In the genomic region with DNA sequence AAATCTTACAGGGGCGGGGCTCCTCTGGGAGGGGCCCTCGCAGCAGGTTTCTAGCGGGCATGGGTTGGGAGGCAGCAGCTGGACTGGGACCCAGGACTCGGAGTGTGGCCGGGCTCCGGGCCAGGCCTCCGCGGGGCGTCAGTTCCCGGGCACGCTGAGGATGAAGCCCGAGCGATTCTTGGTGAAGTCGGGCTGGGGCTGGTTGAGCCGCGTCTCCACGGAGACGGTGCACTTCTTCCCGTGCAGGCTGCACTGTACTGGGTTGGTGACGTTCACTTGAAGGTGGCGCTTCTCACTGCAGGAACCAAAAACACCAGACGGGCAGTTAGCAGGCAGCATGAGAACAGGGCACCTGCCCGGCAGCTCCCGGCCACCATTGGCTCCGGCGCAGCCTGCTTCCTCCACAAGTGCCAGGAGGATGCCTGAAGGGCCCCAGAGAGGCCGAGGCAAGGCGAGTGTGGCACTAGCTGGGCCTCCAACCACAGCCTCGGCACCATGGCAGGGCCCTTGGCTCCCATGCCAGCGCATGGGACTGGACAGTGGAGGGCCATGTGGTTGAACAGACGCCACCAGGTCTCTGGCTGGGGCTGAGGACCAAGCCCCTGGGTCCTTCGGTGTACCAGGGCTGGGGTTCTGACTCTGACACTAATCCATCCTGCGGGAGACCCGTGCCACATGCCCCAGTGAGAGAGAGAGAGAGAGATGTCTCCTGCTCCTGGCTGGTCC, we compare ENCODE assay signal across 12 cellular contexts. TPM values are rescaled to one million over a fixed set of nuclear protein-coding genes. Genes with fewer than 3 reads are reported as not detected.
DNase-seq lines count a peak whose midpoint lies in the region; ATAC-seq and TF ChIP-seq lines count a peak whose summit lies in the region.
"Had no signal": no experiment of that assay in that cellular context is flagged by ENCODE, and none has a peak within 500 bp of the region (broad histone marks: within the 10 kb centered on the region; RNA-seq: fewer than 3 reads in every experiment).

No MANE protein-coding gene starts in this region.

- ATAC-seq in psoas muscle (peak in 2 of 4 donors; percentile 0 to 1), HG02571 (IDR thresholded peaks at IDR 0.05; ENCODE audit: unreplicated experiment) (no peak)

- 32 to 46% (median 34%) methylated on average over 25 to 34 of the region's 34 CpGs for WGBS in psoas muscle, 3 donors
- 89 to 92% (median 91%) methylated on average over 14 to 34 of the region's 34 CpGs for WGBS in adrenal gland, 4 donors

- H3K27ac ChIP-seq in angular gyrus (ENCODE audit: low read depth, low read length) (peak overlapping the region; percentile 78), psoas muscle (peak overlapping the region; percentile 98), adrenal gland (no peak overlapping the region)
- H3K27ac ChIP-seq: parathyroid adenoma had no signal

- peak; percentile 63 to 80 for DNase-seq in NCI-H2081 (lab: John Stamatoyannopoulos, UW)
- DNase-seq in NCI-H2081 treated with DMSO at 0.1 percent for 48 hours (lab: John Stamatoyannopoulos, UW): no peak
- peak; percentile 80 for DNase-seq in NCI-H2107 (lab: John Stamatoyannopoulos, UW)
- DNase-seq in psoas muscle: no peak
- no peak for DNase-seq in adrenal gland
- DNase-seq in T1000 (lab: John Stamatoyannopoulos, UW): no peak
- DNase-seq: immature natural killer cell, NCI-H187, T-helper 9 cell had no signal

- H3K4me1 ChIP-seq in psoas muscle (peaks cover 34% of the 10 kb centered on the region), adrenal gland (replicated peaks in 1 of 2) (peaks cover 6 to 22% of the 10 kb centered on the region in 2 donors)
- H3K4me1 ChIP-seq: parathyroid adenoma had no signal

- H3K36me3 ChIP-seq in psoas muscle (ENCODE audit: insufficient read depth in 1 of 2, low read depth in 1 of 2) (peaks cover 0 to 11% of the 10 kb centered on the region in 2 donors), adrenal gland (replicated peaks in 1 of 2) (no peaks in the 10 kb centered on the region)

- intact Hi-C loops in psoas muscle (cut with DNase I): loop anchor here in 1 of 2 donors (5.0 kb wide), 1 partner anchor 113 kb away; no protein-coding TSS in a partner anchor
- intact Hi-C loops in adrenal gland (cut with DNase I): no loop called here

- TF ChIP-seq POLR2A in adrenal gland (IDR thresholded peaks at IDR 0.05): no peak

- H3K4me3 ChIP-seq in psoas muscle: peak overlapping the region; percentile 50
- no peak overlapping the region for H3K4me3 ChIP-seq in adrenal gland

- TF ChIP-seq CTCF in psoas muscle (IDR thresholded peaks at IDR 0.05) (no peak), adrenal gland (IDR thresholded peaks at IDR 0.05) (no peak)

- H3K27me3 ChIP-seq in psoas muscle (ENCODE audit: insufficient read depth in 3 of 3, low read length in 2 of 3) (no peaks in the 10 kb centered on the region), adrenal gland (no peaks in the 10 kb centered on the region)

- H3K9me3 ChIP-seq in psoas muscle: no peaks in the 10 kb centered on the region
- no peaks in the 10 kb centered on the region for H3K9me3 ChIP-seq in adrenal gland (replicated peaks in 1 of 3)

RNA-seq across cellular contexts. Expression of gene CDK5R1, which starts 8.0 kb away (rescaled TPM):
- 1 to 10 TPM; 1.2 to 5.2 (median 2.5) TPM for total RNA-seq in psoas muscle
- polyA plus RNA-seq in psoas muscle: 1 to 10 TPM in 2 of 3 donors, under 1 TPM in 1; 0.44 to 2.1 (median 1.1) TPM
- total RNA-seq in adrenal gland: 1 to 10 TPM; 1.1 to 4.5 (median 2.7) TPM
- 1 to 10 TPM in 2 of 3 donors, under 1 TPM in 1; 0.98 to 3.0 (median 1.8) TPM for polyA plus RNA-seq in adrenal gland

RNA-seq across cellular contexts. Expression of gene PSMD11, which starts 50.5 kb away (rescaled TPM):
- total RNA-seq in psoas muscle (100 to 1,000 TPM; 118 to 280 (median 207) TPM), adrenal gland (100 to 1,000 TPM in 1 of 8 donors, 10 to 100 TPM in 7; 30.2 to 113 (median 57.1) TPM)
- polyA plus RNA-seq in psoas muscle (100 to 1,000 TPM; 152 to 326 (median 198) TPM), adrenal gland (10 to 100 TPM; 25.0 to 95.2 (median 46.5) TPM)

Comparison
In these comparisons a context has a peak if more than half of its experiments do, and no peak if none do; other contexts are left out.
1. DNase-seq: peak in NCI-H2081 (2 of 2) and NCI-H2107 (single experiment); none in NCI-H2081 treated with DMSO at 0.1 percent for 48 hours (single experiment), psoas muscle (0 of 2), adrenal gland (0 of 7) and T1000 (single experiment).
2. H3K27ac ChIP-seq: peak in angular gyrus (single experiment) and psoas muscle (single experiment); none in adrenal gland (0 of 5).